In the genomic region with DNA sequence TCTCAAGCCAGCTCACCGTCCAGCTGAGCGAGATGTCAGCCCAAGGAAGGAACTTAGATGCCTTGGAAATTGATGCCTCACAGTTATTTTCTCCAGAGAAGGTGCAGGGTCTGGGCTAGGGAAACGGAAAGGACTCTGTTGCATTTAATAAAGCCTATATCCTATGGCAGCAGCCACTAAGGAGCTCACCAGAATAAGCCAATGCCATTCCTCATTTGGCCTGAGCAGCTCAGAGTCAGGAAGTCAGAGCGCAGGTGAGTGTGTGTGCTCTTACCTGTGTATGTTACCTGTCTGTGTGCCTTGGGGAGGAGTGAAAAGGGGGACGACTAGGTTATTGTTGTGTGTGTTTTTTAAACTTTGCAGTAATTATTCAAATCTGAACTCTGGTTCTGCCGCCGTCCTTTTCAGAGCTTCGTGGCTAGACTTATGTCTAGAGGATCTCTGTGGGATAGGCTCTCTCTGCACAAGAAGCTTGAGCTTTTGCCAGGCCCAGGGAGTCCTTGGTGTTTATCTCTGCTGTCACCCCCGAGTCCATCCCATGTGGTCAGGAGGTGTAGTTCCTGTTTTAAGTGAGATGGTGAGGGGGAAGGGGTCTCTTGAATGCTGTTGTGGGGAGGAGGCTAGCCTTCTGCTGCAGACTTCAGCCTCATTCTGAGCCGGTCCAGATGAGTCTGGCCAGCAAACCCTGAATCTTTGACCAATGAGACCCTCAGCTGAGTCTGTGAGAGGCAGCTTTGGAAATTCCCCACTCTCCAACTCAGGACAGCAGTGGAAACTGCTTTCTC, we compare ENCODE assay signal across 2 cellular contexts.
TF ChIP-seq lines count a peak whose summit lies in the region.

No MANE protein-coding gene starts in this region.

TF ChIP-seq in SK-N-SH, 30 proteins besides CTCF, POLR2A, EP300 and RAD21 (continued from another document):
- TF ChIP-seq, protein P1, sequence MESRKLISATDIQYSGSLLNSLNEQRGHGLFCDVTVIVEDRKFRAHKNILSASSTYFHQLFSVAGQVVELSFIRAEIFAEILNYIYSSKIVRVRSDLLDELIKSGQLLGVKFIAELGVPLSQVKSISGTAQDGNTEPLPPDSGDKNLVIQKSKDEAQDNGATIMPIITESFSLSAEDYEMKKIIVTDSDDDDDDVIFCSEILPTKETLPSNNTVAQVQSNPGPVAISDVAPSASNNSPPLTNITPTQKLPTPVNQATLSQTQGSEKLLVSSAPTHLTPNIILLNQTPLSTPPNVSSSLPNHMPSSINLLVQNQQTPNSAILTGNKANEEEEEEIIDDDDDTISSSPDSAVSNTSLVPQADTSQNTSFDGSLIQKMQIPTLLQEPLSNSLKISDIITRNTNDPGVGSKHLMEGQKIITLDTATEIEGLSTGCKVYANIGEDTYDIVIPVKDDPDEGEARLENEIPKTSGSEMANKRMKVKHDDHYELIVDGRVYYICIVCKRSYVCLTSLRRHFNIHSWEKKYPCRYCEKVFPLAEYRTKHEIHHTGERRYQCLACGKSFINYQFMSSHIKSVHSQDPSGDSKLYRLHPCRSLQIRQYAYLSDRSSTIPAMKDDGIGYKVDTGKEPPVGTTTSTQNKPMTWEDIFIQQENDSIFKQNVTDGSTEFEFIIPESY (IDR thresholded peaks at IDR 0.05; ENCODE audit: borderline replicate concordance, low read depth) = no peak
- TF ChIP-seq MEF2A (IDR thresholded peaks at IDR 0.05; ENCODE audit: borderline replicate concordance, low read depth) (no peak), TAF1 (IDR thresholded peaks at IDR 0.05; ENCODE audit: borderline replicate concordance, low read depth, low read length) (no peak), MXI1 (IDR thresholded peaks at IDR 0.05; ENCODE audit: low read depth, low read length) (no peak)

TF ChIP-seq in SK-N-SH treated with all-trans-retinoic acid at 6 μM for 48 hours, 23 proteins besides CTCF, POLR2A, EP300 and RAD21 (continued from another document):
- no peak for TF ChIP-seq BACH2 (CRISPR knock-in tag; IDR thresholded peaks at IDR 0.05; ENCODE audit: borderline replicate concordance)
- no peak for TF ChIP-seq TCF4 (CRISPR knock-in tag; IDR thresholded peaks at IDR 0.05; ENCODE audit: borderline replicate concordance)
- no peak for TF ChIP-seq ZFP3 (CRISPR knock-in tag; IDR thresholded peaks at IDR 0.05)
- TF ChIP-seq ZC3H10 (CRISPR knock-in tag; IDR thresholded peaks at IDR 0.05) = no peak
- TF ChIP-seq ISL1 (CRISPR knock-in tag; IDR thresholded peaks at IDR 0.05) = no peak
- TF ChIP-seq, protein P2, sequence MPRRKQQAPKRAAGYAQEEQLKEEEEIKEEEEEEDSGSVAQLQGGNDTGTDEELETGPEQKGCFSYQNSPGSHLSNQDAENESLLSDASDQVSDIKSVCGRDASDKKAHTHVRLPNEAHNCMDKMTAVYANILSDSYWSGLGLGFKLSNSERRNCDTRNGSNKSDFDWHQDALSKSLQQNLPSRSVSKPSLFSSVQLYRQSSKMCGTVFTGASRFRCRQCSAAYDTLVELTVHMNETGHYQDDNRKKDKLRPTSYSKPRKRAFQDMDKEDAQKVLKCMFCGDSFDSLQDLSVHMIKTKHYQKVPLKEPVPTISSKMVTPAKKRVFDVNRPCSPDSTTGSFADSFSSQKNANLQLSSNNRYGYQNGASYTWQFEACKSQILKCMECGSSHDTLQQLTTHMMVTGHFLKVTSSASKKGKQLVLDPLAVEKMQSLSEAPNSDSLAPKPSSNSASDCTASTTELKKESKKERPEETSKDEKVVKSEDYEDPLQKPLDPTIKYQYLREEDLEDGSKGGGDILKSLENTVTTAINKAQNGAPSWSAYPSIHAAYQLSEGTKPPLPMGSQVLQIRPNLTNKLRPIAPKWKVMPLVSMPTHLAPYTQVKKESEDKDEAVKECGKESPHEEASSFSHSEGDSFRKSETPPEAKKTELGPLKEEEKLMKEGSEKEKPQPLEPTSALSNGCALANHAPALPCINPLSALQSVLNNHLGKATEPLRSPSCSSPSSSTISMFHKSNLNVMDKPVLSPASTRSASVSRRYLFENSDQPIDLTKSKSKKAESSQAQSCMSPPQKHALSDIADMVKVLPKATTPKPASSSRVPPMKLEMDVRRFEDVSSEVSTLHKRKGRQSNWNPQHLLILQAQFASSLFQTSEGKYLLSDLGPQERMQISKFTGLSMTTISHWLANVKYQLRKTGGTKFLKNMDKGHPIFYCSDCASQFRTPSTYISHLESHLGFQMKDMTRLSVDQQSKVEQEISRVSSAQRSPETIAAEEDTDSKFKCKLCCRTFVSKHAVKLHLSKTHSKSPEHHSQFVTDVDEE (CRISPR knock-in tag; IDR thresholded peaks at IDR 0.05) = no peak
- no peak for TF ChIP-seq OSR1 (CRISPR knock-in tag; IDR thresholded peaks at IDR 0.05)
